Comparison of ENCODE assay signal across 8 cellular contexts in genomic region chr22:46295277-46295971, GRCh38.
DNase-seq lines count a peak whose midpoint lies in the region; ATAC-seq, FAIRE-seq and TF ChIP-seq lines count a peak whose summit lies in the region.

No MANE protein-coding gene starts in this region.

- peak overlapping the region; percentile 80 for H3K27ac Mint-ChIP-seq in T-helper 1 cell treated with Interleukin-12 subunit alpha and Interleukin-12 subunit beta and Interleukin-4 antibody, amounts not matched to agents 30 μg/mL and 1 μg/mL, for 36 hours
- peak overlapping the region; percentile 99 for H3K27ac Mint-ChIP-seq in stimulated activated naive B cell treated with anti-CD40 and anti-IgM and Interleukin-4, amounts not matched to agents 10 μg/mL and 1 μg/mL and 100 μg/mL, for 72 hours

- H3K36me3 Mint-ChIP-seq in T-helper 1 cell treated with Interleukin-12 subunit alpha and Interleukin-12 subunit beta and Interleukin-4 antibody, amounts not matched to agents 30 μg/mL and 1 μg/mL, for 36 hours (ENCODE audit: low read depth): peaks cover 37% of the 10 kb centered on the region
- peaks cover 22 to 28% of the 10 kb centered on the region in 2 donors for H3K36me3 Mint-ChIP-seq in stimulated activated naive B cell treated with anti-CD40 and anti-IgM and Interleukin-4, amounts not matched to agents 10 μg/mL and 1 μg/mL and 100 μg/mL, for 72 hours

- no peaks in the 10 kb centered on the region for H3K9me3 ChIP-seq in iPS-15b (ENCODE audit: control insufficient read depth, insufficient read depth, low read length)

- no peak for FAIRE-seq in D721Med (lab: Jason Lieb, UNC)

- H3K27me3 ChIP-seq in iPS-15b (ENCODE audit: control insufficient read depth, insufficient read depth, low read length): no peaks in the 10 kb centered on the region

- peak overlapping the region; percentile 89 for H3K9ac ChIP-seq in iPS-15b (ENCODE audit: low read depth, low read length)

- TF ChIP-seq CTCF in VCaP (conservative IDR thresholded peaks at IDR 0.05) (no peak), D721Med (IDR thresholded peaks at IDR 0.05; ENCODE audit: insufficient read depth, missing control alignments) (no peak)

- ATAC-seq in stimulated activated naive B cell treated with anti-CD40 and anti-IgM and Interleukin-4, amounts not matched to agents 10 μg/mL and 1 μg/mL and 100 μg/mL, for 72 hours (replicated peaks): no peak
- no peak for ATAC-seq in GM18868 (IDR thresholded peaks at IDR 0.05; ENCODE audit: unreplicated experiment)

- H3K36me3 ChIP-seq in iPS-15b (ENCODE audit: control insufficient read depth, insufficient read depth, low read length): peaks cover 12% of the 10 kb centered on the region

- H3K27ac ChIP-seq in VCaP: peak overlapping the region; percentile 84

- DNase-seq in T-helper 1 cell (no peak), D721Med (ENCODE audit: insufficient read length, low spot score) (no peak), hepatic stellate cell (ENCODE audit: low spot score) (no peak)
- DNase-seq in stimulated activated naive B cell treated with anti-CD40 and anti-IgM and Interleukin-4, amounts not matched to agents 10 μg/mL and 1 μg/mL and 100 μg/mL, for 72 hours: no peak

- H3K4me1 Mint-ChIP-seq in T-helper 1 cell treated with Interleukin-12 subunit alpha and Interleukin-12 subunit beta and Interleukin-4 antibody, amounts not matched to agents 30 μg/mL and 1 μg/mL, for 36 hours (ENCODE audit: low read depth): peaks cover 34% of the 10 kb centered on the region
- peaks cover 36 to 44% of the 10 kb centered on the region in 2 donors for H3K4me1 Mint-ChIP-seq in stimulated activated naive B cell treated with anti-CD40 and anti-IgM and Interleukin-4, amounts not matched to agents 10 μg/mL and 1 μg/mL and 100 μg/mL, for 72 hours

- no peaks in the 10 kb centered on the region for H3K27me3 Mint-ChIP-seq in T-helper 1 cell treated with Interleukin-12 subunit alpha and Interleukin-12 subunit beta and Interleukin-4 antibody, amounts not matched to agents 30 μg/mL and 1 μg/mL, for 36 hours (ENCODE audit: low read depth)
- peaks cover 0 to 6% of the 10 kb centered on the region in 2 donors for H3K27me3 Mint-ChIP-seq in stimulated activated naive B cell treated with anti-CD40 and anti-IgM and Interleukin-4, amounts not matched to agents 10 μg/mL and 1 μg/mL and 100 μg/mL, for 72 hours

- H3K9me3 Mint-ChIP-seq in T-helper 1 cell treated with Interleukin-12 subunit alpha and Interleukin-12 subunit beta and Interleukin-4 antibody, amounts not matched to agents 30 μg/mL and 1 μg/mL, for 36 hours: peaks cover 4% of the 10 kb centered on the region
- H3K9me3 Mint-ChIP-seq in stimulated activated naive B cell treated with anti-CD40 and anti-IgM and Interleukin-4, amounts not matched to agents 10 μg/mL and 1 μg/mL and 100 μg/mL, for 72 hours: peaks cover 4 to 5% of the 10 kb centered on the region in 2 donors

- H3K4me1 ChIP-seq in iPS-15b (ENCODE audit: control insufficient read depth, insufficient read depth, low read length): peaks cover 13% of the 10 kb centered on the region

- peak overlapping the region; percentile 88 for H3K4me3 Mint-ChIP-seq in T-helper 1 cell treated with Interleukin-12 subunit alpha and Interleukin-12 subunit beta and Interleukin-4 antibody, amounts not matched to agents 30 μg/mL and 1 μg/mL, for 36 hours
- H3K4me3 Mint-ChIP-seq in stimulated activated naive B cell treated with anti-CD40 and anti-IgM and Interleukin-4, amounts not matched to agents 10 μg/mL and 1 μg/mL and 100 μg/mL, for 72 hours: peak overlapping the region; percentile 93

- peak overlapping the region; percentile 81 for H3K4me3 ChIP-seq in iPS-15b (ENCODE audit: low read depth, low read length)
